ENCODE assay signal across 9 cellular contexts in genomic region chr20:51562027-51562333, GRCh38. TPM values are rescaled to one million over a fixed set of nuclear protein-coding genes. Genes with fewer than 3 reads are reported as not detected.
DNase-seq lines count a peak whose midpoint lies in the region; ATAC-seq lines count a peak whose summit lies in the region.
"Had no signal": no experiment of that assay in that cellular context is flagged by ENCODE, and none has a peak within 500 bp of the region (broad histone marks: within the 10 kb centered on the region; RNA-seq: fewer than 3 reads in every experiment).

No MANE protein-coding gene starts in this region.

- H3K4me3 ChIP-seq in iPS-20b (ENCODE audit: low read length): peak overlapping the region; percentile 79

- DNase-seq in DMS 273 (lab: John Stamatoyannopoulos, UW; ENCODE audit: unreplicated experiment) (peak; percentile 75), DMS 273 treated with DMSO at 0.1 percent for 48 hours (lab: John Stamatoyannopoulos, UW) (no peak), D341Med (ENCODE audit: low spot score) (no peak), sciatic nerve (ENCODE audit: low spot score) (no peak)
- DNase-seq in activated naive CD8-positive, alpha-beta T cell treated with anti-CD3 and anti-CD28 coated beads, Interleukin-2, amount 10 ng/mL, durations not matched to agents 7 days and 5 days: no peak
- no peak for DNase-seq in stimulated activated naive CD8-positive, alpha-beta T cell treated with anti-CD3 and anti-CD28 coated beads, Interleukin-15, amount 100 ng/mL, for 72 hours

- H3K36me3 Mint-ChIP-seq in activated naive CD8-positive, alpha-beta T cell treated with anti-CD3 and anti-CD28 coated beads, Interleukin-2, amount 10 ng/mL, durations not matched to agents 7 days and 5 days: no peaks in the 10 kb centered on the region

- no peaks in the 10 kb centered on the region for H3K9me3 Mint-ChIP-seq in activated naive CD8-positive, alpha-beta T cell treated with anti-CD3 and anti-CD28 coated beads, Interleukin-2, amount 10 ng/mL, durations not matched to agents 7 days and 5 days
- no peaks in the 10 kb centered on the region for H3K9me3 Mint-ChIP-seq in stimulated activated naive CD8-positive, alpha-beta T cell treated with anti-CD3 and anti-CD28 coated beads, Interleukin-15, amount 100 ng/mL, for 72 hours

- peaks cover 71% of the 10 kb centered on the region for H3K27me3 Mint-ChIP-seq in activated naive CD8-positive, alpha-beta T cell treated with anti-CD3 and anti-CD28 coated beads, Interleukin-2, amount 10 ng/mL, durations not matched to agents 7 days and 5 days
- H3K27me3 Mint-ChIP-seq in stimulated activated naive CD8-positive, alpha-beta T cell treated with anti-CD3 and anti-CD28 coated beads, Interleukin-15, amount 100 ng/mL, for 72 hours: peaks cover 76% of the 10 kb centered on the region

- POLR2A ChIA-PET in activated naive CD8-positive, alpha-beta T cell treated with anti-CD3 and anti-CD28 coated beads, Interleukin-2, amount 10 ng/mL, durations not matched to agents 7 days and 5 days (lab: Charles Lee): no interaction called here

- H3K9ac ChIP-seq in iPS-20b (ENCODE audit: low read depth, low read length): peak overlapping the region; percentile 48; the same call in 1 of the 2 replicates

- ATAC-seq in activated naive CD8-positive, alpha-beta T cell treated with anti-CD3 and anti-CD28 coated beads, Interleukin-2, amount 10 ng/mL, durations not matched to agents 7 days and 5 days (ENCODE audit: low read depth): peak; percentile 16
- peak; percentile 32 for ATAC-seq in stimulated activated naive CD8-positive, alpha-beta T cell treated with anti-CD3 and anti-CD28 coated beads, Interleukin-15, amount 100 ng/mL, for 72 hours
- no peak for ATAC-seq in GM18861 (IDR thresholded peaks at IDR 0.05; ENCODE audit: unreplicated experiment)
- ATAC-seq in sciatic nerve: no peak

- H3K9me3 ChIP-seq in iPS-20b (ENCODE audit: insufficient read depth, low read depth, low read length): no peaks in the 10 kb centered on the region

- intact Hi-C loops in sciatic nerve (cut with DNase I): no loop called here

- H3K4me1 Mint-ChIP-seq in activated naive CD8-positive, alpha-beta T cell treated with anti-CD3 and anti-CD28 coated beads, Interleukin-2, amount 10 ng/mL, durations not matched to agents 7 days and 5 days: peaks cover 11% of the 10 kb centered on the region
- H3K4me1 Mint-ChIP-seq in stimulated activated naive CD8-positive, alpha-beta T cell treated with anti-CD3 and anti-CD28 coated beads, Interleukin-15, amount 100 ng/mL, for 72 hours: peaks cover 39% of the 10 kb centered on the region

- no peak overlapping the region for H3K27ac ChIP-seq in iPS-20b (ENCODE audit: low read length)
- H3K27ac ChIP-seq: 22Rv1 had no signal

- peak overlapping the region; percentile 72 for H3K4me3 Mint-ChIP-seq in activated naive CD8-positive, alpha-beta T cell treated with anti-CD3 and anti-CD28 coated beads, Interleukin-2, amount 10 ng/mL, durations not matched to agents 7 days and 5 days
- H3K4me3 Mint-ChIP-seq in stimulated activated naive CD8-positive, alpha-beta T cell treated with anti-CD3 and anti-CD28 coated beads, Interleukin-15, amount 100 ng/mL, for 72 hours: peak overlapping the region; percentile 75 to 76

- no peak overlapping the region for H3K27ac Mint-ChIP-seq in activated naive CD8-positive, alpha-beta T cell treated with anti-CD3 and anti-CD28 coated beads, Interleukin-2, amount 10 ng/mL, durations not matched to agents 7 days and 5 days
- no peak overlapping the region for H3K27ac Mint-ChIP-seq in stimulated activated naive CD8-positive, alpha-beta T cell treated with anti-CD3 and anti-CD28 coated beads, Interleukin-15, amount 100 ng/mL, for 72 hours

- H3K4me1 ChIP-seq in iPS-20b (ENCODE audit: insufficient read depth, low read length): peaks cover 12% of the 10 kb centered on the region; the same call in 1 of the 2 replicates

- peaks cover 68% of the 10 kb centered on the region for H3K27me3 ChIP-seq in iPS-20b (ENCODE audit: insufficient read depth, low read length)

- H3K36me3 ChIP-seq in iPS-20b (ENCODE audit: insufficient read depth, low read depth, low read length): no peaks in the 10 kb centered on the region

RNA-seq across cellular contexts. Expression of gene NFATC2, which starts 19.5 kb away (rescaled TPM):
- 10 to 100 TPM; 58.9 to 62.3 TPM for total RNA-seq in activated naive CD8-positive, alpha-beta T cell treated with anti-CD3 and anti-CD28 coated beads, Interleukin-2, amount 10 ng/mL, durations not matched to agents 7 days and 5 days
- 11.0 TPM for total RNA-seq in sciatic nerve

Comparison
In these comparisons a context has a peak if more than half of its experiments do, and no peak if none do; other contexts are left out.
1. ATAC-seq: peak in activated naive CD8-positive, alpha-beta T cell treated with anti-CD3 and anti-CD28 coated beads, Interleukin-2, amount 10 ng/mL, durations not matched to agents 7 days and 5 days (single experiment) and stimulated activated naive CD8-positive, alpha-beta T cell treated with anti-CD3 and anti-CD28 coated beads, Interleukin-15, amount 100 ng/mL, for 72 hours (single experiment); none in GM18861 (single experiment) and sciatic nerve (single experiment).